ENCODE assay signal across 8 cellular contexts in the genomic region with DNA sequence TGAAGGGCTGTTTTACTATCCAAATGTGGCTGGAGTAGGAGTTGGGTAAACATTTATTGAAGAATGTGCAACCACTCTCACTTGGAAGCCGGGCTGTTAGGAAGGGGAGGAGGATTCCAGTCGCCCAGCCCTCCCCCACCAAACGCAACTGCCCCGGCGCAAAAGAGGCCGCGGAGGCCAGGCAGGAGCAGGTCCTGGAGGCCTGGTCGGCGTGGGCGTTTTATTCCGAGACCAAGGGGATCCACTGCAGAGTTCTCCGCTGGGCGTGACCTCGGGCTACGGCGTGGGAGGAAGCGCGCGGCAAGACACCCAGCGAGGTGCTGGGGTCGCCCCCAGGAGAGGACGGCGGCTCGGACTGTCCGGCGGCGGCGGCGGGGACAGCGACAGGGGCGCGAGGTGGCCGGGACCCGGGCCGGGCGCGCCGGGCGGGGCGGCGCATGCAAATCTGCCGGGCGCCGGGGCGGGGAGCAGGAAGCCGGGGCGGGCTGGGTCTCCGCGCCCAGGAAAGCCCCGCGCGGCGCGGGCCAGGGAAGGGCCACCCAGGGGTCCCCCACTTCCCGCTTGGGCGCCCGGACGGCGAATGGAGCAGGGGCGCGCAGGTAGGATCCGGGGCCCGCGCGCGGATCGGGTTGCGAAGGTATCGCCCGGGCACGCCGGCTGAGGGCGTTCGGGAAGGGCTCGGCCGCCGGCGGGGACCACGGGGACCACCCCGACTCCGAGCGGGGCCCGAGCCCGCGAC. TPM values are rescaled to one million over a fixed set of nuclear protein-coding genes. Genes with fewer than 3 reads are reported as not detected.
A peak's percentile ranks its signal among the peaks of the same experiment; 100 is the strongest.
DNase-seq lines count a peak whose midpoint lies in the region; ATAC-seq, FAIRE-seq and TF ChIP-seq lines count a peak whose summit lies in the region.

Gene IL4R (plus strand): TSS at position 553 of the 739 bp plus-strand sequence. CDS start 26,230 bp downstream, outside the sequence.

- WGBS in small intestine, 3 donors = 0 to 1% (median 0%) methylated on average over 45 to 85 of the region's 85 CpGs

- peak; percentile 47 to 78 (median 53) for DNase-seq in T-helper 2 cell
- DNase-seq in astrocyte of the spinal cord (ENCODE audit: low read depth, low spot score) = peak; percentile 75
- peak; percentile 70 for DNase-seq in small intestine
- no peak for DNase-seq in NCI-H2081 (lab: John Stamatoyannopoulos, UW)

- peaks cover 4 to 5% of the 10 kb centered on the region in 2 donors for H3K4me1 ChIP-seq in small intestine (ENCODE audit: control insufficient read depth in 2 of 2, insufficient read depth in 1 of 2, low read depth in 1 of 2, low read length in 1 of 2)

- in situ Hi-C loops in astrocyte of the spinal cord (cut with HindIII; ENCODE audit: low sequenced_read_pairs) = no loop called here

- H3K36me3 ChIP-seq in small intestine (ENCODE audit: control insufficient read depth in 2 of 2, insufficient read depth in 2 of 2, low read length in 2 of 2) = no peaks in the 10 kb centered on the region

- no peak for TF ChIP-seq CTCF in astrocyte of the spinal cord (IDR thresholded peaks at IDR 0.05; ENCODE audit: low read depth, low read length)

- ATAC-seq in GM18907 (IDR thresholded peaks at IDR 0.05; ENCODE audit: unreplicated experiment) (peak; percentile 65), HG03139 (IDR thresholded peaks at IDR 0.05; ENCODE audit: unreplicated experiment) (peak; percentile 41), HG03460 (IDR thresholded peaks at IDR 0.05; ENCODE audit: unreplicated experiment) (no peak)

- H3K9me3 ChIP-seq in iPS-18c (ENCODE audit: control insufficient read depth, insufficient read depth, low read length) (no peaks in the 10 kb centered on the region), small intestine (ENCODE audit: control insufficient read depth, low read depth) (no peaks in the 10 kb centered on the region)

- H3K27me3 ChIP-seq in small intestine (ENCODE audit: control insufficient read depth in 2 of 2, insufficient read depth in 2 of 2, low read length in 2 of 2) = no peaks in the 10 kb centered on the region

- no peak for FAIRE-seq in small intestine (lab: Jason Lieb, UNC)

- peak within 1 kb of the TSS; percentile 76 to 99 for H3K27ac ChIP-seq in small intestine (ENCODE audit: low read depth in 1 of 2, low read length in 1 of 2)

- H3K4me3 ChIP-seq in astrocyte of the spinal cord (ENCODE audit: low read depth, low read length) (peak within 1 kb of the TSS; percentile 68), iPS-18c (ENCODE audit: insufficient read depth, low read depth, low read length) (peak within 1 kb of the TSS; percentile 81), small intestine (ENCODE audit: low read depth in 1 of 2, low read length in 2 of 2) (peak within 1 kb of the TSS; percentile 85 to 96)

RNA-seq across cellular contexts. Expression of gene IL4R, which starts in this region (rescaled TPM):
- polyA plus RNA-seq in small intestine = 10 to 100 TPM; 28.1 to 32.7 (median 28.6) TPM

Comparison
In these comparisons a context has a peak if more than half of its experiments do, and no peak if none do; other contexts are left out.
1. DNase-seq: peak in T-helper 2 cell (5 of 5), astrocyte of the spinal cord (single experiment) and small intestine (single experiment); none in NCI-H2081 (0 of 2).
2. Peak in every context shown above with its lines, with median percentiles within 50 percentile points of each other: H3K4me3 ChIP-seq.